Comparison of ENCODE assay signal across 13 cellular contexts in genomic region chr12:93336344-93336743, GRCh38. TPM values are rescaled to one million over a fixed set of nuclear protein-coding genes. Genes with fewer than 3 reads are reported as not detected.
DNase-seq lines count a peak whose midpoint lies in the region; ATAC-seq and TF ChIP-seq lines count a peak whose summit lies in the region.
"Had no signal": no experiment of that assay in that cellular context is flagged by ENCODE, and none has a peak within 500 bp of the region (broad histone marks: within the 10 kb centered on the region; RNA-seq: fewer than 3 reads in every experiment).

No MANE protein-coding gene starts in this region.

- peaks cover 14% of the 10 kb centered on the region for H3K4me1 ChIP-seq in left ventricle myocardium inferior
- H3K4me1 ChIP-seq in suprapubic skin, result no peaks in the 10 kb centered on the region
- H3K4me1 ChIP-seq: spleen had no signal

- H3K27ac ChIP-seq in left ventricle myocardium inferior (replicated peaks) (peak overlapping the region; percentile 43), suprapubic skin (no peak overlapping the region)
- H3K27ac ChIP-seq: gastrocnemius medialis, spleen had no signal

- H3K9me3 ChIP-seq in left ventricle myocardium inferior (replicated peaks) (no peaks in the 10 kb centered on the region), suprapubic skin (no peaks in the 10 kb centered on the region)
- H3K9me3 ChIP-seq: gastrocnemius medialis, spleen had no signal

- H3K27me3 ChIP-seq in left ventricle myocardium inferior (ENCODE audit: low read depth), result no peaks in the 10 kb centered on the region
- H3K27me3 ChIP-seq in suprapubic skin, result no peaks in the 10 kb centered on the region
- H3K27me3 ChIP-seq: gastrocnemius medialis, spleen had no signal

- H3K4me3 ChIP-seq in left ventricle myocardium inferior, result no peak overlapping the region
- no peak overlapping the region for H3K4me3 ChIP-seq in retinal pigment epithelial cell (ENCODE audit: low read length)
- no peak overlapping the region for H3K4me3 ChIP-seq in suprapubic skin
- H3K4me3 ChIP-seq: gastrocnemius medialis, spleen had no signal

- H3K36me3 ChIP-seq in left ventricle myocardium inferior (no peaks in the 10 kb centered on the region), suprapubic skin (no peaks in the 10 kb centered on the region)
- H3K36me3 ChIP-seq: gastrocnemius medialis, spleen had no signal

- no peak for ATAC-seq in GM19035 (IDR thresholded peaks at IDR 0.05; ENCODE audit: unreplicated experiment)
- ATAC-seq: gastrocnemius medialis; natural killer cell treated with Interleukin-12 subunit alpha and Interleukin-12 subunit beta and Interleukin-15 and Interleukin-18, amount 100 ng/mL, for 72 hours had no signal

- DNase-seq in Kasumi-1 (lab: John Stamatoyannopoulos, UW) (peak; percentile 10 to 35), astrocyte of the hippocampus (ENCODE audit: low read depth, low spot score) (peak; percentile 33), left ventricle myocardium inferior (no peak), retinal pigment epithelial cell (ENCODE audit: low read depth) (peak; percentile 62), suprapubic skin (ENCODE audit: low spot score in 2 of 2) (no peak), activated gamma-delta T cell treated with Interleukin-2 at 50 U/mL for 16 hours (no peak), activated T-cell treated with anti-CD3 and anti-CD28 coated beads for 4 hours (no peak)
- DNase-seq: cortex of kidney, gastrocnemius medialis, spleen, T-helper 2 cell had no signal

- TF ChIP-seq EP300 in suprapubic skin (IDR thresholded peaks at IDR 0.05), result no peak

- TF ChIP-seq CTCF in left ventricle myocardium inferior (IDR thresholded peaks at IDR 0.05; ENCODE audit: borderline replicate concordance) (no peak), retinal pigment epithelial cell (conservative IDR thresholded peaks at IDR 0.05; ENCODE audit: low read depth, low read length) (no peak), suprapubic skin (IDR thresholded peaks at IDR 0.05) (no peak)

- intact Hi-C loops in left ventricle myocardium inferior (cut with micrococcal nuclease), result no loop called here

- 42% methylated on average over 4 of the region's 4 CpGs for WGBS in suprapubic skin

- no peak for TF ChIP-seq POLR2A in suprapubic skin (IDR thresholded peaks at IDR 0.05)

RNA-seq across cellular contexts. Expression of gene NUDT4, which starts 41.4 kb away (rescaled TPM):
- 283 TPM for total RNA-seq in left ventricle myocardium inferior
- 10 to 100 TPM; 27.1 to 46.7 (median 34.5) TPM for total RNA-seq in suprapubic skin

Comparison
In these comparisons a context has a peak if more than half of its experiments do, and no peak if none do; other contexts are left out.
1. DNase-seq: peak in Kasumi-1 (2 of 2), astrocyte of the hippocampus (single experiment) and retinal pigment epithelial cell (single experiment); none in left ventricle myocardium inferior (single experiment), suprapubic skin (0 of 2), activated gamma-delta T cell treated with Interleukin-2 at 50 U/mL for 16 hours (single experiment) and activated T-cell treated with anti-CD3 and anti-CD28 coated beads for 4 hours (single experiment).